In genomic region chr7:121003986-121004685, GRCh38 we compare ENCODE assay signal across 1 cellular context.
TF ChIP-seq lines count a peak whose summit lies in the region.

No MANE protein-coding gene starts in this region.

TF ChIP-seq in IMR-90, 13 proteins besides CTCF, POLR2A, EP300 and RAD21 (continued from another document):
- no peak for TF ChIP-seq ELK1 (IDR thresholded peaks at IDR 0.05; ENCODE audit: borderline replicate concordance, low read depth, low read length)
- no peak for TF ChIP-seq SMC3 (IDR thresholded peaks at IDR 0.05; ENCODE audit: low read depth, low read length)
- TF ChIP-seq FOS (IDR thresholded peaks at IDR 0.05; ENCODE audit: low read depth, low read length) = no peak
- no peak for TF ChIP-seq BHLHE40 (IDR thresholded peaks at IDR 0.05; ENCODE audit: low read depth, low read length)
- no peak for TF ChIP-seq MAZ (IDR thresholded peaks at IDR 0.05; ENCODE audit: borderline replicate concordance, low read depth, low read length)
- TF ChIP-seq NFE2L2 (IDR thresholded peaks at IDR 0.05; ENCODE audit: low read depth, low read length) = no peak
- TF ChIP-seq MAFK (IDR thresholded peaks at IDR 0.05; ENCODE audit: low read depth, low read length) = no peak
- TF ChIP-seq USF2 (IDR thresholded peaks at IDR 0.05; ENCODE audit: low read depth, low read length) = no peak
- no peak for TF ChIP-seq RFX5 (IDR thresholded peaks at IDR 0.05; ENCODE audit: low read depth, low read length)
- TF ChIP-seq MXI1 (IDR thresholded peaks at IDR 0.05; ENCODE audit: borderline replicate concordance, low read depth, low read length) = no peak
- TF ChIP-seq CHD1 (IDR thresholded peaks at IDR 0.05; ENCODE audit: low read depth, low read length) = no peak
